In genomic region chr17:2337811-2338657, GRCh38 we compare ENCODE assay signal across 8 cellular contexts.
DNase-seq lines count a peak whose midpoint lies in the region; ATAC-seq and TF ChIP-seq lines count a peak whose summit lies in the region.

No MANE protein-coding gene starts in this region.

- H3K27me3 ChIP-seq in BLaER1 = no peaks in the 10 kb centered on the region
- H3K27me3 ChIP-seq in muscle layer of colon (ENCODE audit: control insufficient read depth in 1 of 2, insufficient read depth in 2 of 2, low read length in 2 of 2) = no peaks in the 10 kb centered on the region

- peak overlapping the region; percentile 100 for H3K4me2 ChIP-seq in BLaER1

- no peaks in the 10 kb centered on the region for H3K9me3 Mint-ChIP-seq in stimulated activated naive CD8-positive, alpha-beta T cell treated with anti-CD3 and anti-CD28 coated beads, Interleukin-15, Interleukin-2, amounts not matched to agents 100 ng/mL and 50 ng/mL, for 24 hours

- H3K36me3 ChIP-seq in BLaER1 (peaks cover 48% of the 10 kb centered on the region), muscle layer of colon (ENCODE audit: insufficient read depth, low read length) (peaks cover 24% of the 10 kb centered on the region)

- peaks cover 3% of the 10 kb centered on the region for H3K36me3 Mint-ChIP-seq in stimulated activated naive CD8-positive, alpha-beta T cell treated with anti-CD3 and anti-CD28 coated beads, Interleukin-15, Interleukin-2, amounts not matched to agents 100 ng/mL and 50 ng/mL, for 24 hours (ENCODE audit: low read depth)

- H3K27ac ChIP-seq in BLaER1 = peak overlapping the region; percentile 83
- peak overlapping the region; percentile 76 for H3K27ac ChIP-seq in muscle layer of colon (ENCODE audit: low read depth, low read length)

- DNase-seq in NCI-H510A treated with DMSO at 0.1 percent for 48 hours (lab: John Stamatoyannopoulos, UW) (peak; percentile 6), erythroblast (lab: John Stamatoyannopoulos, UW) (peak; percentile 69 to 72)
- peak; percentile 68 for DNase-seq in activated T-cell treated with anti-CD3 and anti-CD28 coated beads, Interleukin-2, amount 50 U/mL, for 1 hour

- H3K27me3 Mint-ChIP-seq in stimulated activated naive CD8-positive, alpha-beta T cell treated with anti-CD3 and anti-CD28 coated beads, Interleukin-15, Interleukin-2, amounts not matched to agents 100 ng/mL and 50 ng/mL, for 24 hours = no peaks in the 10 kb centered on the region

- ATAC-seq in GM19397 (IDR thresholded peaks at IDR 0.05; ENCODE audit: unreplicated experiment) (peak; percentile 18), HG03280 (IDR thresholded peaks at IDR 0.05; ENCODE audit: unreplicated experiment) (no peak)

- H3K4me3 Mint-ChIP-seq in stimulated activated naive CD8-positive, alpha-beta T cell treated with anti-CD3 and anti-CD28 coated beads, Interleukin-15, Interleukin-2, amounts not matched to agents 100 ng/mL and 50 ng/mL, for 24 hours = peak overlapping the region; percentile 84

- peak overlapping the region; percentile 94 for H3K9ac ChIP-seq in BLaER1
- H3K9ac ChIP-seq in muscle layer of colon (ENCODE audit: low read length) = peak overlapping the region; percentile 61

- peak overlapping the region; percentile 74 for H3K27ac Mint-ChIP-seq in stimulated activated naive CD8-positive, alpha-beta T cell treated with anti-CD3 and anti-CD28 coated beads, Interleukin-15, Interleukin-2, amounts not matched to agents 100 ng/mL and 50 ng/mL, for 24 hours

- H3K9me3 ChIP-seq in BLaER1 (no peaks in the 10 kb centered on the region), muscle layer of colon (ENCODE audit: low read length) (no peaks in the 10 kb centered on the region)

- peak overlapping the region; percentile 89 for H3K4me3 ChIP-seq in BLaER1
- peak overlapping the region; percentile 56 to 65 for H3K4me3 ChIP-seq in muscle layer of colon (ENCODE audit: low read depth in 1 of 2, low read length in 2 of 2)

- TF ChIP-seq POLR2A in erythroblast (IDR thresholded peaks at IDR 0.05; ENCODE audit: low read length) = no peak

- H3K4me1 ChIP-seq in BLaER1 = peaks cover 36% of the 10 kb centered on the region
- H3K4me1 ChIP-seq in muscle layer of colon (ENCODE audit: insufficient read depth, low read length) = peaks cover 11% of the 10 kb centered on the region

- H3K4me1 Mint-ChIP-seq in stimulated activated naive CD8-positive, alpha-beta T cell treated with anti-CD3 and anti-CD28 coated beads, Interleukin-15, Interleukin-2, amounts not matched to agents 100 ng/mL and 50 ng/mL, for 24 hours (ENCODE audit: low read depth) = peaks cover 14% of the 10 kb centered on the region

- peaks cover 54% of the 10 kb centered on the region for H4K20me1 ChIP-seq in BLaER1

Comparison
In these comparisons a context has a peak if more than half of its experiments do, and no peak if none do; other contexts are left out.
1. DNase-seq: peak in every context shown above with its lines; median percentile 70 in erythroblast; 68 in activated T-cell treated with anti-CD3 and anti-CD28 coated beads, Interleukin-2, amount 50 U/mL, for 1 hour; 6 in NCI-H510A treated with DMSO at 0.1 percent for 48 hours.